ENCODE assay signal across 23 cellular contexts in genomic region chr10:110486680-110487410, GRCh38. TPM values are rescaled to one million over a fixed set of nuclear protein-coding genes. Genes with fewer than 3 reads are reported as not detected.
DNase-seq lines count a peak whose midpoint lies in the region; ATAC-seq, FAIRE-seq and TF ChIP-seq lines count a peak whose summit lies in the region.
"Had no signal": no experiment of that assay in that cellular context is flagged by ENCODE, and none has a peak within 500 bp of the region (broad histone marks: within the 10 kb centered on the region; RNA-seq: fewer than 3 reads in every experiment).

No MANE protein-coding gene starts in this region.

- H4K8ac ChIP-seq in mesendoderm (ENCODE audit: low read depth, low read length), result no peak overlapping the region

- H3K4me1 Mint-ChIP-seq in Caco-2 (ENCODE audit: low read depth, unreplicated experiment) (peaks cover 23% of the 10 kb centered on the region), brain (no peaks in the 10 kb centered on the region)
- peaks cover 23% of the 10 kb centered on the region for H3K4me1 Mint-ChIP-seq in stimulated activated naive CD8-positive, alpha-beta T cell treated with anti-CD3 and anti-CD28 coated beads, Interleukin-15, amount 100 ng/mL, for 72 hours

- H3K79me2 ChIP-seq in mesendoderm (ENCODE audit: control insufficient read depth, insufficient read depth, low read length), result no peaks in the 10 kb centered on the region

- no peak overlapping the region for H4K5ac ChIP-seq in mesendoderm (ENCODE audit: low read length)

- no peak overlapping the region for H2AK5ac ChIP-seq in mesendoderm (ENCODE audit: low read length)

- H3K4me1 ChIP-seq in Caco-2 (peaks cover 50% of the 10 kb centered on the region), mesendoderm (ENCODE audit: control insufficient read depth, low read depth, low read length) (peaks cover 21% of the 10 kb centered on the region)
- H3K4me1 ChIP-seq: lower lobe of right lung had no signal

- BruUV-seq in Caco-2 (replicated peaks; lab: Mats Ljungman, UMichigan), result no TSS peak

- intact Hi-C loops in Caco-2 (cut with micrococcal nuclease; ENCODE audit: unreplicated experiment) (loop anchor here (1.0 kb wide), 1 partner anchor 10 kb away; the partner anchor contains the start of gene DUSP5), Right ventricle myocardium superior (cut with DNase I) (no loop called here)

- H3K4ac ChIP-seq in mesendoderm (ENCODE audit: low read depth, low read length), result peak overlapping the region; percentile 85

- H3K27ac ChIP-seq in mesendoderm (ENCODE audit: low read depth, low read length), result peak overlapping the region; percentile 64
- H3K27ac ChIP-seq: esophagus squamous epithelium, lower lobe of right lung, thoracic aorta had no signal

- FAIRE-seq in urothelium cell line (lab: Jason Lieb, UNC), result no peak

- POLR2A ChIA-PET in Caco-2 (lab: Charles Lee), result interaction anchor here (0.5 to 0.7 kb wide), 2 partner anchors 31 to 1141 kb away, joined by 3 to 4 read pairs; no protein-coding TSS in a partner anchor

- WGBS in mesendoderm (ENCODE audit: extremely low coverage, insufficient coverage, low lambda C conversion rate), result no CpG with 5 or more reads among the region's 11 CpGs

- no peaks in the 10 kb centered on the region for H3K79me1 ChIP-seq in mesendoderm (ENCODE audit: low read length)

- H3K4me2 ChIP-seq in mesendoderm (ENCODE audit: low read length), result no peak overlapping the region

- peak overlapping the region; percentile 86 for H2BK120ac ChIP-seq in mesendoderm (ENCODE audit: low read depth, low read length)

- no peak for TF ChIP-seq CTCF in Caco-2 (IDR thresholded peaks at IDR 0.05; ENCODE audit: insufficient read depth in 1 of 2, low read depth in 1 of 2, low read length in 1 of 2, severe bottlenecking in 1 of 2, unreplicated experiment in 1 of 2)
- no peak for TF ChIP-seq CTCF in brain (conservative IDR thresholded peaks at IDR 0.05)

- H3K4me3 ChIP-seq in Caco-2 (ENCODE audit: low read depth, low read length) (no peak overlapping the region), mesendoderm (ENCODE audit: low read length) (no peak overlapping the region)
- H3K4me3 ChIP-seq: esophagus squamous epithelium, lower lobe of right lung, thoracic aorta had no signal

- peak; percentile 63 for ATAC-seq in HG03159 (IDR thresholded peaks at IDR 0.05; ENCODE audit: unreplicated experiment)
- no peak for ATAC-seq in stimulated activated naive CD8-positive, alpha-beta T cell treated with anti-CD3 and anti-CD28 coated beads, Interleukin-15, amount 100 ng/mL, for 72 hours
- ATAC-seq in Right ventricle myocardium superior (ENCODE audit: poor library complexity), result no peak
- ATAC-seq: lower lobe of right lung had no signal

- H3K23ac ChIP-seq in mesendoderm (ENCODE audit: low read length), result no peak overlapping the region

- H3K4me3 Mint-ChIP-seq in Caco-2 (ENCODE audit: unreplicated experiment) (peak overlapping the region; percentile 56), brain (no peak overlapping the region)
- no peak overlapping the region for H3K4me3 Mint-ChIP-seq in stimulated activated naive CD8-positive, alpha-beta T cell treated with anti-CD3 and anti-CD28 coated beads, Interleukin-15, amount 100 ng/mL, for 72 hours
- H3K4me3 Mint-ChIP-seq: CD8-positive, alpha-beta memory T cell; immature natural killer cell had no signal

- H3K36me3 Mint-ChIP-seq in Caco-2 (ENCODE audit: insufficient read depth, unreplicated experiment), result peaks cover 5% of the 10 kb centered on the region
- no peaks in the 10 kb centered on the region for H3K36me3 Mint-ChIP-seq in brain
- H3K36me3 Mint-ChIP-seq: CD8-positive, alpha-beta memory T cell; immature natural killer cell had no signal

- peaks cover 2% of the 10 kb centered on the region; the same call in 1 of the 2 replicates for H3K9me3 ChIP-seq in Caco-2
- H3K9me3 ChIP-seq: esophagus squamous epithelium, lower lobe of right lung, thoracic aorta had no signal

- H3K9me3 Mint-ChIP-seq in Caco-2 (ENCODE audit: unreplicated experiment) (peaks cover 10% of the 10 kb centered on the region), brain (no peaks in the 10 kb centered on the region)
- H3K9me3 Mint-ChIP-seq in stimulated activated naive CD8-positive, alpha-beta T cell treated with anti-CD3 and anti-CD28 coated beads, Interleukin-15, amount 100 ng/mL, for 72 hours, result no peaks in the 10 kb centered on the region
- H3K9me3 Mint-ChIP-seq: CD8-positive, alpha-beta memory T cell; immature natural killer cell had no signal

- H3K27me3 ChIP-seq in Caco-2 (replicated peaks; ENCODE audit: control insufficient read depth, insufficient read depth, low read length), result no peaks in the 10 kb centered on the region
- no peaks in the 10 kb centered on the region for H3K27me3 ChIP-seq in mesendoderm (ENCODE audit: insufficient read depth, low read length, poor library complexity)
- H3K27me3 ChIP-seq: esophagus squamous epithelium had no signal

- H3K27me3 Mint-ChIP-seq in Caco-2 (ENCODE audit: insufficient read depth, unreplicated experiment) (no peaks in the 10 kb centered on the region), brain (peaks cover 36% of the 10 kb centered on the region)
- peaks cover 26% of the 10 kb centered on the region for H3K27me3 Mint-ChIP-seq in stimulated activated naive CD8-positive, alpha-beta T cell treated with anti-CD3 and anti-CD28 coated beads, Interleukin-15, amount 100 ng/mL, for 72 hours

- no peak for DNase-seq in Caco-2
- DNase-seq in mesendoderm, result no peak
- no peak for DNase-seq in stimulated activated naive CD8-positive, alpha-beta T cell treated with anti-CD3 and anti-CD28 coated beads, Interleukin-15, amount 100 ng/mL, for 72 hours
- DNase-seq in Right ventricle myocardium superior, result no peak
- no peak for DNase-seq in SHP77 treated with DMSO at 0.1 percent for 48 hours (lab: John Stamatoyannopoulos, UW)
- DNase-seq in urothelium cell line (ENCODE audit: low spot score), result no peak
- DNase-seq: activated CD4-positive, alpha-beta T cell treated with anti-CD3 and anti-CD28 coated beads for 48 hours; activated effector memory CD4-positive, alpha-beta T cell treated with anti-CD3 and anti-CD28 coated beads, Interleukin-2, amount 50 U/mL, for 16 hours; CD8-positive, alpha-beta memory T cell; central memory CD4-positive, alpha-beta T cell; DMS79; esophagus squamous epithelium; GOT3; immature natural killer cell; lower lobe of right lung; NCI-H1694; NCI-H446 treated with DMSO at 0.1 percent for 48 hours; NK-92 treated with Interleukin-12 subunit alpha and Interleukin-12 subunit beta, amount 100 ng/mL, for 24 hours; RPMI8226; stimulated activated CD4-positive, alpha-beta T cell treated with anti-CD3 and anti-CD28 coated beads, Interleukin-15, amount 100 ng/mL, for 24 hours had no signal

- CTCF ChIA-PET in Caco-2 (lab: Charles Lee), result no interaction called here

- H3K27ac Mint-ChIP-seq in Caco-2 (ENCODE audit: unreplicated experiment) (peak overlapping the region; percentile 77), brain (peak overlapping the region in 3 of 5 experiments; percentile 13 to 54 (median 28))
- no peak overlapping the region for H3K27ac Mint-ChIP-seq in stimulated activated naive CD8-positive, alpha-beta T cell treated with anti-CD3 and anti-CD28 coated beads, Interleukin-15, amount 100 ng/mL, for 72 hours
- H3K27ac Mint-ChIP-seq: immature natural killer cell had no signal

- no peaks in the 10 kb centered on the region for H3K36me3 ChIP-seq in Caco-2 (ENCODE audit: control insufficient read depth, insufficient read depth, low read length)
- no peaks in the 10 kb centered on the region for H3K36me3 ChIP-seq in mesendoderm (ENCODE audit: control insufficient read depth, insufficient read depth, low read length)
- H3K36me3 ChIP-seq: esophagus squamous epithelium, lower lobe of right lung, thoracic aorta had no signal

- peak overlapping the region; percentile 34 for H3K9ac ChIP-seq in mesendoderm (ENCODE audit: low read length)

- peak overlapping the region; percentile 89 for H3K56ac ChIP-seq in mesendoderm (ENCODE audit: low read length)

- H3K18ac ChIP-seq in mesendoderm (ENCODE audit: low read length), result peak overlapping the region; percentile 87

- peak overlapping the region; percentile 92 for H2BK5ac ChIP-seq in mesendoderm (ENCODE audit: low read length)

- peak overlapping the region; percentile 76 for H2BK15ac ChIP-seq in mesendoderm (replicated peaks; ENCODE audit: low read depth)

RNA-seq across cellular contexts. Expression of gene DUSP5, which starts 10.9 kb away (rescaled TPM):
- total RNA-seq in Caco-2 (2022) (15.0 and 18.4 TPM in 2 replicates), Right ventricle myocardium superior (6.8 TPM)
- 2.8 TPM for polyA plus RNA-seq in brain (ENCODE audit: insufficient read depth, low read depth, low replicate concordance)
- 52.5 TPM for polyA plus RNA-seq in mesendoderm (2013, experiment 1 of 2)
- 50.7 TPM for polyA plus RNA-seq in mesendoderm (2013, experiment 2 of 2)

Comparison
In these comparisons a context has a peak if more than half of its experiments do, and no peak if none do; other contexts are left out.
1. H3K27ac Mint-ChIP-seq: peak in Caco-2 (single experiment) and brain (3 of 5); none in stimulated activated naive CD8-positive, alpha-beta T cell treated with anti-CD3 and anti-CD28 coated beads, Interleukin-15, amount 100 ng/mL, for 72 hours (0 of 2).